In genomic region chr14:32808574-32809098, GRCh38 we compare ENCODE assay signal across 13 cellular contexts.
DNase-seq lines count a peak whose midpoint lies in the region; ATAC-seq and TF ChIP-seq lines count a peak whose summit lies in the region.
"Had no signal": no experiment of that assay in that cellular context is flagged by ENCODE, and none has a peak within 500 bp of the region (broad histone marks: within the 10 kb centered on the region; RNA-seq: fewer than 3 reads in every experiment).

No MANE protein-coding gene starts in this region.

- no peaks in the 10 kb centered on the region for H3K27me3 Mint-ChIP-seq in T-helper 2 cell treated with Interferon-gamma antibody and Interleukin-4, amounts not matched to agents 5 μg/mL and 100 μg/mL, for 36 hours (ENCODE audit: low read depth)

- H3K9me3 ChIP-seq in breast epithelium (peaks cover 8 to 18% of the 10 kb centered on the region in 2 donors), right cardiac atrium (ENCODE audit: control insufficient read depth, low read length) (no peaks in the 10 kb centered on the region), thoracic aorta (peaks cover 9% of the 10 kb centered on the region)

- H3K9me3 Mint-ChIP-seq in T-helper 2 cell treated with Interferon-gamma antibody and Interleukin-4, amounts not matched to agents 5 μg/mL and 100 μg/mL, for 36 hours, result peaks cover 25% of the 10 kb centered on the region

- H3K4me1 ChIP-seq in breast epithelium (no peaks in the 10 kb centered on the region), right cardiac atrium (ENCODE audit: control insufficient read depth, insufficient read depth, low read length) (peaks cover 2% of the 10 kb centered on the region), thoracic aorta (ENCODE audit: control insufficient read depth in 1 of 2, low read depth in 2 of 2) (peaks cover 5 to 36% of the 10 kb centered on the region in 2 donors)

- H3K27me3 ChIP-seq in breast epithelium (no peaks in the 10 kb centered on the region), right cardiac atrium (ENCODE audit: control insufficient read depth, insufficient read depth) (no peaks in the 10 kb centered on the region), thoracic aorta (replicated peaks; ENCODE audit: insufficient read depth) (no peaks in the 10 kb centered on the region)

- peak overlapping the region in 1 of 3 donors; percentile 30 for H3K4me3 ChIP-seq in breast epithelium
- H3K4me3 ChIP-seq in right cardiac atrium (ENCODE audit: low read length), result peak overlapping the region; percentile 48
- H3K4me3 ChIP-seq in thoracic aorta, result peak overlapping the region; percentile 46
- H3K4me3 ChIP-seq: psoas muscle had no signal

- DNase-seq in T47D (ENCODE audit: low read depth in 1 of 2, low spot score in 1 of 2), result peak; percentile 13 to 62
- DNase-seq in breast epithelium (ENCODE audit: low spot score in 2 of 2), result no peak
- DNase-seq in astrocyte of the hippocampus (ENCODE audit: low read depth, low spot score), result peak; percentile 85
- no peak for DNase-seq in right cardiac atrium
- DNase-seq in thoracic aorta (ENCODE audit: low spot score), result no peak
- no peak for DNase-seq in T-helper 2 cell treated with Interferon-gamma antibody and Interleukin-4, amounts not matched to agents 5 μg/mL and 100 μg/mL, for 36 hours (ENCODE audit: low spot score)
- no peak for DNase-seq in GF-D8 (lab: John Stamatoyannopoulos, UW)
- DNase-seq: activated CD8-positive, alpha-beta memory T cell treated with anti-CD3 and anti-CD28 coated beads, Interleukin-2, amount 50 U/mL, for 4 hours; NCI-H1436 treated with DMSO at 0.1 percent for 48 hours; psoas muscle; SK-N-SH; stimulated activated CD8-positive, alpha-beta memory T cell treated with anti-CD3 and anti-CD28 coated beads, Interleukin-4, amount 100 ng/mL, for 48 hours had no signal

- intact Hi-C loops in breast epithelium (cut with DNase I; ENCODE audit: low total_unique reads), result no loop called here
- intact Hi-C loops in right cardiac atrium (cut with DNase I), result no loop called here

- WGBS in right cardiac atrium, result 13% methylated on average over 7 of the region's 7 CpGs

- ATAC-seq in right cardiac atrium (peak; percentile 62 to 76), thoracic aorta (ENCODE audit: insufficient number of reproducible peaks, low FRiP score, low read depth) (no peak), GM18519 (IDR thresholded peaks at IDR 0.05; ENCODE audit: low FRiP score, unreplicated experiment) (no peak)

- in situ Hi-C loops in T47D (cut with HindIII; ENCODE audit: low pct_unique_long_range_greater_than_20kb, low sequenced_read_pairs), result no loop called here

- TF ChIP-seq POLR2A in breast epithelium (IDR thresholded peaks at IDR 0.05), result no peak

- H3K27ac ChIP-seq in breast epithelium (no peak overlapping the region), right cardiac atrium (ENCODE audit: low read length) (no peak overlapping the region), thoracic aorta (no peak overlapping the region)
- H3K27ac ChIP-seq: psoas muscle had no signal

- H3K4me3 Mint-ChIP-seq in T-helper 2 cell treated with Interferon-gamma antibody and Interleukin-4, amounts not matched to agents 5 μg/mL and 100 μg/mL, for 36 hours, result no peak overlapping the region

- no peak overlapping the region for H3K27ac Mint-ChIP-seq in T-helper 2 cell treated with Interferon-gamma antibody and Interleukin-4, amounts not matched to agents 5 μg/mL and 100 μg/mL, for 36 hours

- TF ChIP-seq CTCF in breast epithelium (IDR thresholded peaks at IDR 0.05), result no peak
- TF ChIP-seq CTCF in thoracic aorta (IDR thresholded peaks at IDR 0.05), result no peak

- H3K36me3 ChIP-seq in breast epithelium, result no peaks in the 10 kb centered on the region
- peaks cover 6% of the 10 kb centered on the region for H3K36me3 ChIP-seq in thoracic aorta

- H3K4me1 Mint-ChIP-seq in T-helper 2 cell treated with Interferon-gamma antibody and Interleukin-4, amounts not matched to agents 5 μg/mL and 100 μg/mL, for 36 hours (ENCODE audit: low read depth), result no peaks in the 10 kb centered on the region

- H3K36me3 Mint-ChIP-seq in T-helper 2 cell treated with Interferon-gamma antibody and Interleukin-4, amounts not matched to agents 5 μg/mL and 100 μg/mL, for 36 hours (ENCODE audit: low read depth), result no peaks in the 10 kb centered on the region

Comparison
In these comparisons a context has a peak if more than half of its experiments do, and no peak if none do; other contexts are left out.
1. DNase-seq: peak in T47D (2 of 2) and astrocyte of the hippocampus (single experiment); none in breast epithelium (0 of 2), right cardiac atrium (0 of 3), thoracic aorta (single experiment), T-helper 2 cell treated with Interferon-gamma antibody and Interleukin-4, amounts not matched to agents 5 μg/mL and 100 μg/mL, for 36 hours (single experiment) and GF-D8 (single experiment).
2. ATAC-seq: peak in right cardiac atrium (2 of 2); none in thoracic aorta (single experiment) and GM18519 (single experiment).